In genomic region chr17:36089888-36090836, GRCh38 we compare ENCODE assay signal across 8 cellular contexts. TPM values are rescaled to one million over a fixed set of nuclear protein-coding genes. Genes with fewer than 3 reads are reported as not detected.
DNase-seq lines count a peak whose midpoint lies in the region; ATAC-seq and TF ChIP-seq lines count a peak whose summit lies in the region.

Gene CCL3, minus strand, starts transcription at chr17:36090143. Its CDS starts 85 bp downstream, at chr17:36090058.

- POLR2A ChIA-PET in CD4-positive, alpha-beta memory T cell (lab: Charles Lee; ENCODE audit: partially characterized antibody), result no interaction called here

- peaks cover 12% of the 10 kb centered on the region for H3F3A ChIP-seq in SU-DHL-6 (ENCODE audit: insufficient read depth)

- H3K9me2 ChIP-seq in SU-DHL-6 (replicated peaks; ENCODE audit: insufficient read depth, low read length), result no peaks in the 10 kb centered on the region

- H3K4me3 Mint-ChIP-seq in CD4-positive, alpha-beta memory T cell, result peak within 1 kb of the TSS in 1 of 8 donors; percentile 30

- H3K9ac ChIP-seq in SU-DHL-6 (ENCODE audit: low read length), result peak within 1 kb of the TSS; percentile 19; the same call in 1 of the 2 replicates

- peaks cover 15 to 29% of the 10 kb centered on the region in 2 donors for H3K27me3 Mint-ChIP-seq in CD4-positive, alpha-beta memory T cell

- H3K36me3 ChIP-seq in right atrium auricular region (no peaks in the 10 kb centered on the region), SU-DHL-6 (ENCODE audit: low read length) (0 out of 2 replicates have a peak, but pooled peaks cover 2% of the 10 kb centered on the region)
- no peaks in the 10 kb centered on the region for H3K36me3 ChIP-seq in CD4-positive, alpha-beta memory T cell (ENCODE audit: insufficient read depth, low read length)

- no peaks in the 10 kb centered on the region for H4K20me1 ChIP-seq in SU-DHL-6 (ENCODE audit: low read depth, low read length)

- H3K9me3 ChIP-seq in right atrium auricular region (no peaks in the 10 kb centered on the region), SU-DHL-6 (ENCODE audit: insufficient read depth, low read length) (no peaks in the 10 kb centered on the region)
- H3K9me3 ChIP-seq in CD4-positive, alpha-beta memory T cell (ENCODE audit: control insufficient read depth in 1 of 2, low read length in 2 of 2), result no peaks in the 10 kb centered on the region

- H3K4me1 Mint-ChIP-seq in CD4-positive, alpha-beta memory T cell, result peaks cover 2 to 5% (median 3%) of the 10 kb centered on the region in 4 donors

- no peaks in the 10 kb centered on the region for H3K4me1 ChIP-seq in right atrium auricular region
- H3K4me1 ChIP-seq in CD4-positive, alpha-beta memory T cell (ENCODE audit: insufficient read depth, low read length), result no peaks in the 10 kb centered on the region

- peak; percentile 42 for ATAC-seq in Right ventricle myocardium inferior
- ATAC-seq in HG02973 (IDR thresholded peaks at IDR 0.05; ENCODE audit: unreplicated experiment), result peak; percentile 60

- H3K4me3 ChIP-seq in right atrium auricular region (no peak within 1 kb of the TSS), SU-DHL-6 (ENCODE audit: insufficient read depth, low read length, poor library complexity, severe bottlenecking) (peak within 1 kb of the TSS; percentile 29)
- no peak within 1 kb of the TSS for H3K4me3 ChIP-seq in CD4-positive, alpha-beta memory T cell (ENCODE audit: low read length in 2 of 2)

- peak within 1 kb of the TSS; percentile 82 for H3K4me2 ChIP-seq in SU-DHL-6 (ENCODE audit: low read depth, low read length, poor library complexity, severe bottlenecking)

- H3K27ac Mint-ChIP-seq in CD4-positive, alpha-beta memory T cell, result peak within 1 kb of the TSS in 3 of 7 donors; percentile 44 to 82 (median 48)

- DNase-seq in Right ventricle myocardium inferior (ENCODE audit: missing footprints) (no peak), right atrium auricular region (ENCODE audit: low spot score) (no peak), medulla oblongata (ENCODE audit: extremely low spot score) (peak; percentile 78), NCI-H187 treated with DMSO at 0.1 percent for 48 hours (lab: John Stamatoyannopoulos, UW) (no peak), NCI-H146 treated with DMSO at 0.1 percent for 48 hours (lab: John Stamatoyannopoulos, UW; ENCODE audit: unreplicated experiment) (no peak)
- DNase-seq in CD4-positive, alpha-beta memory T cell, result no peak

- H3K36me3 Mint-ChIP-seq in CD4-positive, alpha-beta memory T cell, result no peaks in the 10 kb centered on the region

- no peak within 1 kb of the TSS for H2AFZ ChIP-seq in SU-DHL-6 (ENCODE audit: low read depth, low read length, severe bottlenecking)

- TF ChIP-seq CTCF in right atrium auricular region (IDR thresholded peaks at IDR 0.05) (no peak), SU-DHL-6 (IDR thresholded peaks at IDR 0.05; ENCODE audit: insufficient read depth, low read length, poor library complexity, severe bottlenecking) (no peak)

- H3K27ac ChIP-seq in right atrium auricular region (no peak within 1 kb of the TSS), SU-DHL-6 (ENCODE audit: low read depth, low read length) (peak within 1 kb of the TSS; percentile 75)
- H3K27ac ChIP-seq in CD4-positive, alpha-beta memory T cell (ENCODE audit: low read depth, low read length), result no peak within 1 kb of the TSS

- H3K27me3 ChIP-seq in right atrium auricular region (no peaks in the 10 kb centered on the region), SU-DHL-6 (ENCODE audit: low read length) (no peaks in the 10 kb centered on the region)
- no peaks in the 10 kb centered on the region for H3K27me3 ChIP-seq in CD4-positive, alpha-beta memory T cell (ENCODE audit: insufficient read depth, low read length)

- H3K9me3 Mint-ChIP-seq in CD4-positive, alpha-beta memory T cell, result no peaks in the 10 kb centered on the region

- intact Hi-C loops in Right ventricle myocardium inferior (cut with DNase I), result no loop called here
- intact Hi-C loops in CD4-positive, alpha-beta memory T cell (cut with micrococcal nuclease), result no loop called here

- CTCF ChIA-PET in CD4-positive, alpha-beta memory T cell (lab: Charles Lee; ENCODE audit: partially characterized antibody), result no interaction called here

- H3K79me2 ChIP-seq in SU-DHL-6 (ENCODE audit: insufficient read depth, low read length), result no peaks in the 10 kb centered on the region

RNA-seq across cellular contexts. Expression of gene CCL3, which starts in this region (rescaled TPM):
- not detected for total RNA-seq in Right ventricle myocardium inferior
- total RNA-seq in right atrium auricular region, result 1 to 10 TPM; 1.0 to 2.0 TPM
- 1 to 10 TPM; 3.2 to 4.2 TPM for total RNA-seq in CD4-positive, alpha-beta memory T cell
- polyA plus RNA-seq in CD4-positive, alpha-beta memory T cell, result not detected

Comparison
In these comparisons a context has a peak if more than half of its experiments do, and no peak if none do; other contexts are left out.
1. Peak in ATAC-seq in Right ventricle myocardium inferior; RNA of the gene not detected or under 1 TPM.